Comparison of ENCODE assay signal across 27 cellular contexts in genomic region chr14:21084396-21084795, GRCh38. TPM values are rescaled to one million over a fixed set of nuclear protein-coding genes. Genes with fewer than 3 reads are reported as not detected.
DNase-seq lines count a peak whose midpoint lies in the region; TF ChIP-seq lines count a peak whose summit lies in the region.
"Had no signal": no experiment of that assay in that cellular context is flagged by ENCODE, and none has a peak within 500 bp of the region (broad histone marks: within the 10 kb centered on the region; RNA-seq: fewer than 3 reads in every experiment).

No MANE protein-coding gene starts in this region.

- no peak overlapping the region for H3K4me3 Mint-ChIP-seq in CD8-positive, alpha-beta memory T cell
- H3K4me3 Mint-ChIP-seq in activated T-helper 2 cell treated with anti-CD3 and anti-CD28 coated beads, Interferon-gamma antibody, Interleukin-2, Interleukin-4, amounts not matched to agents 10 μg/mL and 5 μg/mL and 100 μg/mL, durations not matched to agents 14 hours and 24 hours and 36 hours (ENCODE audit: low read depth): no peak overlapping the region
- H3K4me3 Mint-ChIP-seq: activated T-helper 1 cell treated with anti-CD3 and anti-CD28 coated beads, Interleukin-12 subunit alpha, Interleukin-12 subunit beta, Interleukin-2, Interleukin-4 antibody, amounts not matched to agents 30 ng/mL and 10 ng/mL and 1 ng/mL, durations not matched to agents 14 hours and 24 hours and 36 hours; CD4-positive, CD25-positive, alpha-beta regulatory T cell; immature natural killer cell; WTC11 had no signal

- H3K4me1 ChIP-seq in CD8-positive, alpha-beta memory T cell (ENCODE audit: insufficient read depth, low read length): peaks cover 18% of the 10 kb centered on the region
- H3K4me1 ChIP-seq in adrenal gland (replicated peaks in 1 of 2): peaks cover 0 to 7% of the 10 kb centered on the region in 2 donors
- H3K4me1 ChIP-seq in mesenchymal stem cell (ENCODE audit: control insufficient read depth, insufficient read depth, low read depth, low read length): peaks cover 22% of the 10 kb centered on the region
- peaks cover 3 to 69% (median 39%) of the 10 kb centered on the region in 6 donors for H3K4me1 ChIP-seq in spleen
- H3K4me1 ChIP-seq: HAP-1 had no signal

- H3K27ac Mint-ChIP-seq in CD8-positive, alpha-beta memory T cell: peak overlapping the region in 6 of 8 donors; percentile 17 to 82 (median 36)
- H3K27ac Mint-ChIP-seq in activated T-helper 2 cell treated with anti-CD3 and anti-CD28 coated beads, Interferon-gamma antibody, Interleukin-2, Interleukin-4, amounts not matched to agents 10 μg/mL and 5 μg/mL and 100 μg/mL, durations not matched to agents 14 hours and 24 hours and 36 hours: no peak overlapping the region
- H3K27ac Mint-ChIP-seq: activated T-helper 1 cell treated with anti-CD3 and anti-CD28 coated beads, Interleukin-12 subunit alpha, Interleukin-12 subunit beta, Interleukin-2, Interleukin-4 antibody, amounts not matched to agents 30 ng/mL and 10 ng/mL and 1 ng/mL, durations not matched to agents 14 hours and 24 hours and 36 hours; WTC11 had no signal

- no peak overlapping the region for H4K91ac ChIP-seq in mesenchymal stem cell (ENCODE audit: low read length)

- no peaks in the 10 kb centered on the region for H3K9me3 ChIP-seq in CD8-positive, alpha-beta memory T cell (ENCODE audit: low read length)
- H3K9me3 ChIP-seq in adrenal gland (replicated peaks in 1 of 3) (no peaks in the 10 kb centered on the region), mesenchymal stem cell (ENCODE audit: control insufficient read depth, low read length) (no peaks in the 10 kb centered on the region), spleen (no peaks in the 10 kb centered on the region)
- H3K9me3 ChIP-seq: ascending aorta, HAP-1, left ventricle myocardium inferior had no signal

- H2BK15ac ChIP-seq in mesenchymal stem cell (ENCODE audit: low read depth, poor library complexity, severe bottlenecking): no peak overlapping the region

- POLR2A ChIA-PET in CD8-positive, alpha-beta memory T cell (lab: Charles Lee): no interaction called here

- H2AK5ac ChIP-seq in mesenchymal stem cell (ENCODE audit: low read length, severe bottlenecking): peak overlapping the region; percentile 21

- DNase-seq in CD8-positive, alpha-beta memory T cell: no peak
- no peak for DNase-seq in adrenal gland
- no peak for DNase-seq in mesenchymal stem cell
- DNase-seq in spleen: no peak
- no peak for DNase-seq in activated CD8-positive, alpha-beta memory T cell treated with anti-CD3 and anti-CD28 coated beads, Interleukin-2, amount 50 U/mL, for 48 hours
- no peak for DNase-seq in dorsolateral prefrontal cortex
- DNase-seq in activated T-helper 2 cell treated with anti-CD3 and anti-CD28 coated beads, Interferon-gamma antibody, Interleukin-2, Interleukin-4, amounts not matched to agents 10 μg/mL and 5 μg/mL and 100 μg/mL, durations not matched to agents 14 hours and 24 hours and 36 hours (ENCODE audit: low spot score): no peak
- no peak for DNase-seq in NCI-H1694 (lab: John Stamatoyannopoulos, UW)
- DNase-seq: activated CD4-positive, alpha-beta T cell treated with anti-CD3 and anti-CD28 coated beads, Interleukin-2, amount 50 U/mL, for 1 hour; CD4-positive, CD25-positive, alpha-beta regulatory T cell; effector CD8-positive, alpha-beta T cell; immature natural killer cell; left ventricle myocardium inferior; NCI-H1092 treated with DMSO at 0.1 percent for 48 hours; NCI-H1930; NCI-H2227 treated with DMSO at 0.1 percent for 48 hours had no signal

- TF ChIP-seq POLR2A in adrenal gland (IDR thresholded peaks at IDR 0.05): no peak
- TF ChIP-seq POLR2A in spleen (IDR thresholded peaks at IDR 0.05): no peak

- H3K9ac ChIP-seq in mesenchymal stem cell (ENCODE audit: low read length): peak overlapping the region; percentile 81

- H3K27me3 Mint-ChIP-seq in CD8-positive, alpha-beta memory T cell: peaks cover 3 to 8% of the 10 kb centered on the region in 2 donors
- H3K27me3 Mint-ChIP-seq in activated T-helper 2 cell treated with anti-CD3 and anti-CD28 coated beads, Interferon-gamma antibody, Interleukin-2, Interleukin-4, amounts not matched to agents 10 μg/mL and 5 μg/mL and 100 μg/mL, durations not matched to agents 14 hours and 24 hours and 36 hours (ENCODE audit: low read depth): no peaks in the 10 kb centered on the region
- H3K27me3 Mint-ChIP-seq: CD4-positive, CD25-positive, alpha-beta regulatory T cell had no signal

- no peaks in the 10 kb centered on the region for H3K27me3 ChIP-seq in CD8-positive, alpha-beta memory T cell (ENCODE audit: insufficient read depth, low read length, poor library complexity, severe bottlenecking)
- H3K27me3 ChIP-seq in adrenal gland (no peaks in the 10 kb centered on the region), mesenchymal stem cell (ENCODE audit: control insufficient read depth in 1 of 2, insufficient read depth in 1 of 2, low read length in 2 of 2) (no peaks in the 10 kb centered on the region), spleen (replicated peaks in 1 of 7) (no peaks in the 10 kb centered on the region), dorsolateral prefrontal cortex (no peaks in the 10 kb centered on the region)
- H3K27me3 ChIP-seq: ascending aorta, foreskin keratinocyte had no signal

- no peak overlapping the region for H3K23ac ChIP-seq in mesenchymal stem cell (ENCODE audit: low read length in 2 of 2)

- no peak overlapping the region for H3K14ac ChIP-seq in mesenchymal stem cell (ENCODE audit: low read length in 2 of 2)

- CTCF ChIA-PET in CD8-positive, alpha-beta memory T cell (lab: Charles Lee): interaction anchor here (1.6 to 3.7 kb wide), 4 partner anchors 8 to 70 kb away, joined by 5 to 15 read pairs (median 10); no protein-coding TSS in a partner anchor

- H3K27ac ChIP-seq in CD8-positive, alpha-beta memory T cell (ENCODE audit: low read depth, low read length): no peak overlapping the region
- H3K27ac ChIP-seq in adrenal gland: peak overlapping the region in 3 of 5 donors; percentile 2 to 71 (median 69)
- peak overlapping the region; percentile 59 for H3K27ac ChIP-seq in mesenchymal stem cell (ENCODE audit: low read length, poor library complexity, severe bottlenecking)
- peak overlapping the region in 7 of 8 donors; percentile 61 to 89 (median 76) for H3K27ac ChIP-seq in spleen
- peak overlapping the region in 1 of 59 donors; percentile 6 for H3K27ac ChIP-seq in dorsolateral prefrontal cortex

- no peak overlapping the region for H2BK12ac ChIP-seq in mesenchymal stem cell (ENCODE audit: low read length in 2 of 2)

- no peak overlapping the region for H3K4me2 ChIP-seq in mesenchymal stem cell (ENCODE audit: low read length, poor library complexity, severe bottlenecking)

- H3K36me3 Mint-ChIP-seq in CD8-positive, alpha-beta memory T cell: no peaks in the 10 kb centered on the region
- no peaks in the 10 kb centered on the region for H3K36me3 Mint-ChIP-seq in activated T-helper 2 cell treated with anti-CD3 and anti-CD28 coated beads, Interferon-gamma antibody, Interleukin-2, Interleukin-4, amounts not matched to agents 10 μg/mL and 5 μg/mL and 100 μg/mL, durations not matched to agents 14 hours and 24 hours and 36 hours (ENCODE audit: low read depth)
- H3K36me3 Mint-ChIP-seq: activated naive CD4-positive, alpha-beta T cell treated with anti-CD3 and anti-CD28 coated beads, Interleukin-2, amount 50 U/mL, for 72 hours; CD4-positive, CD25-positive, alpha-beta regulatory T cell; immature natural killer cell had no signal

- no peak for TF ChIP-seq CTCF in adrenal gland (IDR thresholded peaks at IDR 0.05)
- no peak for TF ChIP-seq CTCF in spleen (IDR thresholded peaks at IDR 0.05 in 8 of 11, conservative IDR thresholded peaks at IDR 0.05 in 3 of 11)
- TF ChIP-seq CTCF in dorsolateral prefrontal cortex (IDR thresholded peaks at IDR 0.05 in 54 of 56, conservative IDR thresholded peaks at IDR 0.05 in 2 of 56; ENCODE audit: low read depth in 1 of 56, partially characterized antibody in 56 of 56): no peak

- intact Hi-C loops in adrenal gland (cut with DNase I) (no loop called here), spleen (cut with DNase I; ENCODE audit: low total_unique reads) (no loop called here), dorsolateral prefrontal cortex (cut with DNase I) (loop anchor here in 1 of 2 donors (10.0 kb wide), 1 partner anchor 460 kb away; no protein-coding TSS in a partner anchor)
- intact Hi-C loops in activated T-helper 2 cell treated with anti-CD3 and anti-CD28 coated beads, Interferon-gamma antibody, Interleukin-2, Interleukin-4, amounts not matched to agents 10 μg/mL and 5 μg/mL and 100 μg/mL, durations not matched to agents 14 hours and 24 hours and 36 hours (cut with micrococcal nuclease): no loop called here

- H3K4me3 ChIP-seq in CD8-positive, alpha-beta memory T cell (ENCODE audit: low read length): no peak overlapping the region
- H3K4me3 ChIP-seq in adrenal gland: no peak overlapping the region
- H3K4me3 ChIP-seq in mesenchymal stem cell (ENCODE audit: insufficient read depth in 1 of 2, low read depth in 1 of 2, low read length in 2 of 2): peak overlapping the region in 1 of 2 experiments; percentile 2
- H3K4me3 ChIP-seq in spleen: peak overlapping the region in 1 of 8 donors; percentile 51
- H3K4me3 ChIP-seq in dorsolateral prefrontal cortex: no peak overlapping the region
- H3K4me3 ChIP-seq: ascending aorta, HAP-1, left ventricle myocardium inferior, skin epidermis had no signal

- H2BK120ac ChIP-seq in mesenchymal stem cell (ENCODE audit: low read depth, low read length): no peak overlapping the region

- no peak overlapping the region for H2AFZ ChIP-seq in mesenchymal stem cell (ENCODE audit: low read depth, low read length)

- H3K4ac ChIP-seq in mesenchymal stem cell (ENCODE audit: low read depth in 1 of 2, low read length in 2 of 2): no peak overlapping the region

- no peak overlapping the region for H3K18ac ChIP-seq in mesenchymal stem cell (ENCODE audit: low read depth in 1 of 2, low read length in 2 of 2)

- H3K9me3 Mint-ChIP-seq in CD8-positive, alpha-beta memory T cell: no peaks in the 10 kb centered on the region
- no peaks in the 10 kb centered on the region for H3K9me3 Mint-ChIP-seq in activated T-helper 2 cell treated with anti-CD3 and anti-CD28 coated beads, Interferon-gamma antibody, Interleukin-2, Interleukin-4, amounts not matched to agents 10 μg/mL and 5 μg/mL and 100 μg/mL, durations not matched to agents 14 hours and 24 hours and 36 hours
- H3K9me3 Mint-ChIP-seq: activated naive CD4-positive, alpha-beta T cell treated with anti-CD3 and anti-CD28 coated beads, Interleukin-2, amount 50 U/mL, for 72 hours; activated T-helper 1 cell treated with anti-CD3 and anti-CD28 coated beads, Interleukin-12 subunit alpha, Interleukin-12 subunit beta, Interleukin-2, Interleukin-4 antibody, amounts not matched to agents 30 ng/mL and 10 ng/mL and 1 ng/mL, durations not matched to agents 14 hours and 24 hours and 36 hours; CD4-positive, CD25-positive, alpha-beta regulatory T cell; immature natural killer cell; WTC11 had no signal

- H2BK5ac ChIP-seq in mesenchymal stem cell (ENCODE audit: low read depth, low read length, poor library complexity, severe bottlenecking): no peak overlapping the region

- peaks cover 32% of the 10 kb centered on the region for H3K79me1 ChIP-seq in mesenchymal stem cell (replicated peaks; ENCODE audit: low read length, poor library complexity, severe bottlenecking)

- H3K36me3 ChIP-seq in CD8-positive, alpha-beta memory T cell (ENCODE audit: insufficient read depth, low read length): no peaks in the 10 kb centered on the region
- H3K36me3 ChIP-seq in adrenal gland (replicated peaks in 1 of 2) (peaks cover 0 to 92% of the 10 kb centered on the region in 2 donors), mesenchymal stem cell (ENCODE audit: control insufficient read depth in 1 of 2, insufficient read depth in 2 of 2, low read depth in 1 of 2, low read length in 2 of 2) (peaks cover 84 to 88% of the 10 kb centered on the region in 2 experiments), spleen (peaks cover 0 to 100% (median 26%) of the 10 kb centered on the region in 6 donors)

- 80 to 100% (median 82%) methylated on average over 2 of the region's 2 CpGs for WGBS in adrenal gland, 4 donors
- 94% methylated on average over 2 of the region's 2 CpGs for WGBS in mesenchymal stem cell
- WGBS in spleen, 5 donors: 75 to 85% (median 79%) methylated on average over 2 of the region's 2 CpGs

- H4K8ac ChIP-seq in mesenchymal stem cell (ENCODE audit: low read length): no peak overlapping the region

- H3K4me1 Mint-ChIP-seq in CD8-positive, alpha-beta memory T cell: peaks cover 19 to 29% (median 28%) of the 10 kb centered on the region in 3 donors
- H3K4me1 Mint-ChIP-seq in activated T-helper 2 cell treated with anti-CD3 and anti-CD28 coated beads, Interferon-gamma antibody, Interleukin-2, Interleukin-4, amounts not matched to agents 10 μg/mL and 5 μg/mL and 100 μg/mL, durations not matched to agents 14 hours and 24 hours and 36 hours (ENCODE audit: low read depth): peaks cover 10% of the 10 kb centered on the region

RNA-seq across cellular contexts. Expression of gene ZNF219, which starts 14.1 kb away (rescaled TPM):
- total RNA-seq in CD8-positive, alpha-beta memory T cell: 1 to 10 TPM; 7.0 to 8.2 TPM
- polyA plus RNA-seq in CD8-positive, alpha-beta memory T cell: 1.3 TPM
- total RNA-seq in adrenal gland: 100 to 1,000 TPM in 6 of 8 donors, 10 to 100 TPM in 2; 81.8 to 169 (median 113) TPM
- 10 to 100 TPM; 14.8 to 97.2 (median 85.8) TPM for polyA plus RNA-seq in adrenal gland
- 13.0 TPM for polyA plus RNA-seq in mesenchymal stem cell (2013, experiment 1 of 2)
- 11.8 TPM for polyA plus RNA-seq in mesenchymal stem cell (2013, experiment 2 of 2)
- total RNA-seq in spleen: 10 to 100 TPM; 10.7 to 26.7 (median 16.6) TPM
- 10 to 100 TPM in 1 of 3 donors, 1 to 10 TPM in 2; 5.5 to 11.8 (median 5.5) TPM for polyA plus RNA-seq in spleen
- total RNA-seq in dorsolateral prefrontal cortex: 10 to 100 TPM; 12.5 to 59.8 (median 25.2) TPM
- 9.4 and 11.0 TPM in 2 replicates for total RNA-seq in activated T-helper 2 cell treated with anti-CD3 and anti-CD28 coated beads, Interferon-gamma antibody, Interleukin-2, Interleukin-4, amounts not matched to agents 10 μg/mL and 5 μg/mL and 100 μg/mL, durations not matched to agents 14 hours and 24 hours and 36 hours

RNA-seq across cellular contexts. Expression of gene ARHGEF40, which starts 14.3 kb away (rescaled TPM):
- total RNA-seq in CD8-positive, alpha-beta memory T cell: under 1 TPM; 0.16 to 0.39 TPM
- 0.40 TPM for polyA plus RNA-seq in CD8-positive, alpha-beta memory T cell
- total RNA-seq in adrenal gland: 100 to 1,000 TPM; 108 to 258 (median 151) TPM
- polyA plus RNA-seq in adrenal gland: 100 to 1,000 TPM; 126 to 148 (median 137) TPM
- polyA plus RNA-seq in mesenchymal stem cell (2013, experiment 1 of 2): 30.1 TPM
- polyA plus RNA-seq in mesenchymal stem cell (2013, experiment 2 of 2): 27.5 TPM
- total RNA-seq in spleen: 100 to 1,000 TPM in 4 of 7 donors, 10 to 100 TPM in 3; 57.0 to 151 (median 102) TPM
- 10 to 100 TPM in 2 of 3 donors, 1 to 10 TPM in 1; 9.8 to 47.1 (median 17.7) TPM for polyA plus RNA-seq in spleen
- 10 to 100 TPM; 14.5 to 65.9 (median 29.4) TPM for total RNA-seq in dorsolateral prefrontal cortex
- total RNA-seq in activated T-helper 2 cell treated with anti-CD3 and anti-CD28 coated beads, Interferon-gamma antibody, Interleukin-2, Interleukin-4, amounts not matched to agents 10 μg/mL and 5 μg/mL and 100 μg/mL, durations not matched to agents 14 hours and 24 hours and 36 hours: 0.05 and 0.16 TPM in 2 replicates
- total RNA-seq: activated T-helper 1 cell treated with anti-CD3 and anti-CD28 coated beads, Interleukin-12 subunit alpha, Interleukin-12 subunit beta, Interleukin-2, Interleukin-4 antibody, amounts not matched to agents 30 ng/mL and 10 ng/mL and 1 ng/mL, durations not matched to agents 14 hours and 24 hours and 36 hours had no signal

RNA-seq across cellular contexts. Expression of gene TMEM253, which starts 16.5 kb away (rescaled TPM):
- not detected for total RNA-seq in CD8-positive, alpha-beta memory T cell
- polyA plus RNA-seq in CD8-positive, alpha-beta memory T cell: not detected
- 1 to 10 TPM in 5 of 8 donors, under 1 TPM in 2, not detected in 1; 0.55 to 3.9 (median 1.1) TPM for total RNA-seq in adrenal gland
- polyA plus RNA-seq in adrenal gland: 1 to 10 TPM; 2.6 to 8.8 (median 8.0) TPM
- polyA plus RNA-seq in mesenchymal stem cell (2013, experiment 1 of 2): 0.46 TPM
- polyA plus RNA-seq in mesenchymal stem cell (2013, experiment 2 of 2): 0.40 TPM
- 1 to 10 TPM in 1 of 7 donors, under 1 TPM in 1, not detected in 5; 0.57 to 1.5 TPM for total RNA-seq in spleen
- under 1 TPM; 0.11 to 0.29 (median 0.15) TPM for polyA plus RNA-seq in spleen
- total RNA-seq in dorsolateral prefrontal cortex: 1 to 10 TPM in 14 of 120 experiments, under 1 TPM in 40, not detected in 66; 0.30 to 5.4 (median 0.64) TPM
- not detected in 2 replicates for total RNA-seq in activated T-helper 2 cell treated with anti-CD3 and anti-CD28 coated beads, Interferon-gamma antibody, Interleukin-2, Interleukin-4, amounts not matched to agents 10 μg/mL and 5 μg/mL and 100 μg/mL, durations not matched to agents 14 hours and 24 hours and 36 hours
- total RNA-seq: activated T-helper 1 cell treated with anti-CD3 and anti-CD28 coated beads, Interleukin-12 subunit alpha, Interleukin-12 subunit beta, Interleukin-2, Interleukin-4 antibody, amounts not matched to agents 30 ng/mL and 10 ng/mL and 1 ng/mL, durations not matched to agents 14 hours and 24 hours and 36 hours; ascending aorta; CD4-positive, CD25-positive, alpha-beta regulatory T cell; RPMI7951 had no signal
- polyA plus RNA-seq: CD4-positive, CD25-positive, alpha-beta regulatory T cell; immature natural killer cell had no signal

RNA-seq across cellular contexts. Expression of gene RNASE8, which starts 26.8 kb away (rescaled TPM):
- total RNA-seq in CD8-positive, alpha-beta memory T cell: not detected
- polyA plus RNA-seq in CD8-positive, alpha-beta memory T cell: not detected
- total RNA-seq in adrenal gland: not detected
- not detected for polyA plus RNA-seq in adrenal gland
- polyA plus RNA-seq in mesenchymal stem cell (2013, experiment 1 of 2): not detected
- polyA plus RNA-seq in mesenchymal stem cell (2013, experiment 2 of 2): not detected
- not detected for total RNA-seq in spleen
- polyA plus RNA-seq in spleen: not detected
- not detected for total RNA-seq in dorsolateral prefrontal cortex
- not detected in 2 replicates for total RNA-seq in activated T-helper 2 cell treated with anti-CD3 and anti-CD28 coated beads, Interferon-gamma antibody, Interleukin-2, Interleukin-4, amounts not matched to agents 10 μg/mL and 5 μg/mL and 100 μg/mL, durations not matched to agents 14 hours and 24 hours and 36 hours
- total RNA-seq: activated naive CD4-positive, alpha-beta T cell treated with anti-CD3 and anti-CD28 coated beads, Interleukin-2, amount 50 U/mL, for 72 hours; activated T-helper 1 cell treated with anti-CD3 and anti-CD28 coated beads, Interleukin-12 subunit alpha, Interleukin-12 subunit beta, Interleukin-2, Interleukin-4 antibody, amounts not matched to agents 30 ng/mL and 10 ng/mL and 1 ng/mL, durations not matched to agents 14 hours and 24 hours and 36 hours; ascending aorta; CD4-positive, CD25-positive, alpha-beta regulatory T cell; esophagus mucosa; foreskin keratinocyte; left ventricle myocardium inferior; mucosa of gallbladder; RPMI7951; WTC11 had no signal
- polyA plus RNA-seq: CD4-positive, CD25-positive, alpha-beta regulatory T cell; foreskin keratinocyte; immature natural killer cell; thymus had no signal

RNA-seq across cellular contexts. Expression of gene RNASE7, which starts 42.2 kb away (rescaled TPM):
- not detected for total RNA-seq in CD8-positive, alpha-beta memory T cell
- polyA plus RNA-seq in CD8-positive, alpha-beta memory T cell: not detected
- total RNA-seq in adrenal gland: under 1 TPM in 1 of 8 donors, not detected in 7; 0.34 TPM
- under 1 TPM in 1 of 3 donors, not detected in 2; 0.20 TPM for polyA plus RNA-seq in adrenal gland
- polyA plus RNA-seq in mesenchymal stem cell (2013, experiment 1 of 2): not detected
- not detected for polyA plus RNA-seq in mesenchymal stem cell (2013, experiment 2 of 2)
- total RNA-seq in spleen: not detected
- not detected for polyA plus RNA-seq in spleen
- total RNA-seq in dorsolateral prefrontal cortex: under 1 TPM in 2 of 120 experiments, not detected in 118; 0.53 to 0.96 TPM
- total RNA-seq in activated T-helper 2 cell treated with anti-CD3 and anti-CD28 coated beads, Interferon-gamma antibody, Interleukin-2, Interleukin-4, amounts not matched to agents 10 μg/mL and 5 μg/mL and 100 μg/mL, durations not matched to agents 14 hours and 24 hours and 36 hours: not detected in 2 replicates
- total RNA-seq: activated naive CD4-positive, alpha-beta T cell treated with anti-CD3 and anti-CD28 coated beads, Interleukin-2, amount 50 U/mL, for 72 hours; activated T-helper 1 cell treated with anti-CD3 and anti-CD28 coated beads, Interleukin-12 subunit alpha, Interleukin-12 subunit beta, Interleukin-2, Interleukin-4 antibody, amounts not matched to agents 30 ng/mL and 10 ng/mL and 1 ng/mL, durations not matched to agents 14 hours and 24 hours and 36 hours; ascending aorta; CD4-positive, CD25-positive, alpha-beta regulatory T cell; left ventricle myocardium inferior; RPMI7951; WTC11 had no signal
- polyA plus RNA-seq: CD4-positive, CD25-positive, alpha-beta regulatory T cell; immature natural killer cell had no signal

Comparison
In these comparisons a context has a peak if more than half of its experiments do, and no peak if none do; other contexts are left out.
1. RNA of gene ARHGEF40, which starts 14.3 kb away (total RNA-seq): 108 to 258 TPM in adrenal gland, 57.0 to 151 TPM in spleen and 14.5 to 65.9 TPM in dorsolateral prefrontal cortex; 0.16 to 0.39 TPM in CD8-positive, alpha-beta memory T cell and 0.05 to 0.16 TPM in activated T-helper 2 cell treated with anti-CD3 and anti-CD28 coated beads, Interferon-gamma antibody, Interleukin-2, Interleukin-4, amounts not matched to agents 10 μg/mL and 5 μg/mL and 100 μg/mL, durations not matched to agents 14 hours and 24 hours and 36 hours; every median in the first group is over 10 times any median in the second.